ENCODE assay signal across 14 cellular contexts in genomic region chr16:19875900-19876299, GRCh38. TPM values are rescaled to one million over a fixed set of nuclear protein-coding genes. Genes with fewer than 3 reads are reported as not detected.
"Had no signal": no experiment of that assay in that cellular context is flagged by ENCODE, and none has a peak within 500 bp of the region (broad histone marks: within the 10 kb centered on the region; RNA-seq: fewer than 3 reads in every experiment).

No MANE protein-coding gene starts in this region.

- H3K27me3 ChIP-seq: colonic mucosa, foreskin keratinocyte, pancreas had no signal

- H3K36me3 Mint-ChIP-seq: activated naive CD8-positive, alpha-beta T cell treated with anti-CD3 and anti-CD28 coated beads, Interleukin-2, amount 10 ng/mL, durations not matched to agents 7 days and 5 days; immature natural killer cell; stimulated activated memory B cell treated with anti-CD40 and anti-IgM and Interleukin-4, amounts not matched to agents 10 μg/mL and 1 μg/mL and 100 μg/mL, for 72 hours had no signal

- H3K4me1 Mint-ChIP-seq: activated CD4-positive, alpha-beta T cell treated with anti-CD3 and anti-CD28 coated beads, Interleukin-2, amount 10 ng/mL, durations not matched to agents 24 days and 14 days; immature natural killer cell had no signal

- ATAC-seq: foreskin keratinocyte; left colon; pancreas; stimulated activated memory B cell treated with anti-CD40 and anti-IgM and Interleukin-4, amounts not matched to agents 10 μg/mL and 1 μg/mL and 100 μg/mL, for 72 hours had no signal

- DNase-seq: activated CD4-positive, alpha-beta T cell treated with anti-CD3 and anti-CD28 coated beads, Interleukin-2, amount 10 ng/mL, durations not matched to agents 24 days and 14 days; activated CD8-positive, alpha-beta memory T cell treated with anti-CD3 and anti-CD28 coated beads, Interleukin-2, amount 50 U/mL, for 48 hours; activated naive CD8-positive, alpha-beta T cell treated with anti-CD3 and anti-CD28 coated beads, Interleukin-2, amount 10 ng/mL, durations not matched to agents 7 days and 5 days; colonic mucosa; effector CD4-positive, alpha-beta T cell; immature natural killer cell; left colon; pancreas; stimulated activated CD4-positive, alpha-beta T cell treated with anti-CD3 and anti-CD28 coated beads, Interleukin-2, amount 100 ng/mL, for 48 hours; T-helper 2 cell; trophoblast cell had no signal

- H3K9me3 Mint-ChIP-seq: activated CD4-positive, alpha-beta T cell treated with anti-CD3 and anti-CD28 coated beads, Interleukin-2, amount 10 ng/mL, durations not matched to agents 24 days and 14 days; activated naive CD8-positive, alpha-beta T cell treated with anti-CD3 and anti-CD28 coated beads, Interleukin-2, amount 10 ng/mL, durations not matched to agents 7 days and 5 days; immature natural killer cell; stimulated activated memory B cell treated with anti-CD40 and anti-IgM and Interleukin-4, amounts not matched to agents 10 μg/mL and 1 μg/mL and 100 μg/mL, for 72 hours had no signal

- H3K36me3 ChIP-seq: colonic mucosa had no signal

- H3K9me3 ChIP-seq: colonic mucosa, pancreas had no signal

- H3K4me3 Mint-ChIP-seq: activated CD4-positive, alpha-beta T cell treated with anti-CD3 and anti-CD28 coated beads, Interleukin-2, amount 10 ng/mL, durations not matched to agents 24 days and 14 days; activated naive CD8-positive, alpha-beta T cell treated with anti-CD3 and anti-CD28 coated beads, Interleukin-2, amount 10 ng/mL, durations not matched to agents 7 days and 5 days; immature natural killer cell; stimulated activated memory B cell treated with anti-CD40 and anti-IgM and Interleukin-4, amounts not matched to agents 10 μg/mL and 1 μg/mL and 100 μg/mL, for 72 hours had no signal

- H3K4me1 ChIP-seq: colonic mucosa, foreskin keratinocyte had no signal

- H3K27ac Mint-ChIP-seq: activated CD4-positive, alpha-beta T cell treated with anti-CD3 and anti-CD28 coated beads, Interleukin-2, amount 10 ng/mL, durations not matched to agents 24 days and 14 days; activated naive CD8-positive, alpha-beta T cell treated with anti-CD3 and anti-CD28 coated beads, Interleukin-2, amount 10 ng/mL, durations not matched to agents 7 days and 5 days; immature natural killer cell; stimulated activated memory B cell treated with anti-CD40 and anti-IgM and Interleukin-4, amounts not matched to agents 10 μg/mL and 1 μg/mL and 100 μg/mL, for 72 hours had no signal

- H3K4me3 ChIP-seq: colonic mucosa, lung, pancreas had no signal

- H3K27ac ChIP-seq: colonic mucosa, foreskin keratinocyte, pancreas had no signal

RNA-seq across cellular contexts. Expression of gene GPRC5B, which starts 8.7 kb away (rescaled TPM):
- polyA plus RNA-seq: immature natural killer cell had no signal
